In genomic region chr3:23949784-23950183, GRCh38 we compare ENCODE assay signal across 8 cellular contexts. TPM values are rescaled to one million over a fixed set of nuclear protein-coding genes. Genes with fewer than 3 reads are reported as not detected.
DNase-seq lines count a peak whose midpoint lies in the region; TF ChIP-seq lines count a peak whose summit lies in the region.

No MANE protein-coding gene starts in this region.

- H3K36me3 Mint-ChIP-seq in activated naive CD4-positive, alpha-beta T cell treated with anti-CD3 and anti-CD28 coated beads for 36 hours (ENCODE audit: low read depth), result no peaks in the 10 kb centered on the region

- intact Hi-C loops in activated naive CD4-positive, alpha-beta T cell treated with anti-CD3 and anti-CD28 coated beads for 36 hours (cut with micrococcal nuclease), result loop anchor here (1.0 to 5.0 kb wide), 4 partner anchors 10 to 1713 kb away; partner anchors contain the start of gene TOP2B
- intact Hi-C loops in tibial artery (cut with DNase I; ENCODE audit: low total_unique reads), result no loop called here

- TF ChIP-seq CTCF in epithelial cell of proximal tubule (conservative IDR thresholded peaks at IDR 0.05; ENCODE audit: low read depth, low read length) (no peak), tibial artery (IDR thresholded peaks at IDR 0.05) (no peak)

- H3K4me3 ChIP-seq in epithelial cell of proximal tubule (ENCODE audit: low read depth, low read length) (peak overlapping the region; percentile 26), tibial artery (no peak overlapping the region)

- H3K36me3 ChIP-seq in tibial artery, result peaks cover 0 to 3% (median 0%) of the 10 kb centered on the region in 3 donors

- no peaks in the 10 kb centered on the region for H3K27me3 ChIP-seq in tibial artery

- H3K27me3 Mint-ChIP-seq in activated naive CD4-positive, alpha-beta T cell treated with anti-CD3 and anti-CD28 coated beads for 36 hours (ENCODE audit: low read depth), result no peaks in the 10 kb centered on the region

- H3K4me1 ChIP-seq in tibial artery, result peaks cover 0 to 85% (median 61%) of the 10 kb centered on the region in 4 donors

- peak overlapping the region; percentile 77 for H3K27ac Mint-ChIP-seq in activated naive CD4-positive, alpha-beta T cell treated with anti-CD3 and anti-CD28 coated beads for 36 hours

- H3K9me3 Mint-ChIP-seq in activated naive CD4-positive, alpha-beta T cell treated with anti-CD3 and anti-CD28 coated beads for 36 hours, result no peaks in the 10 kb centered on the region

- no peak for DNase-seq in activated naive CD4-positive, alpha-beta T cell treated with anti-CD3 and anti-CD28 coated beads for 36 hours
- DNase-seq in activated naive CD4-positive, alpha-beta T cell (lab: John Stamatoyannopoulos, UW), result no peak
- DNase-seq in HT1080 (ENCODE audit: low read depth), result peak; percentile 35
- DNase-seq in epithelial cell of proximal tubule (ENCODE audit: low read depth), result no peak
- peak in 1 of 2 donors; percentile 43 for DNase-seq in tibial artery
- DNase-seq in dermis blood vessel endothelial cell, result no peak
- no peak for DNase-seq in Kasumi-1 (lab: John Stamatoyannopoulos, UW)
- DNase-seq in hippocampal formation (lab: John Stamatoyannopoulos, UW), result no peak

- peak overlapping the region; percentile 38 to 83 for H3K27ac ChIP-seq in tibial artery

- no peaks in the 10 kb centered on the region for H3K9me3 ChIP-seq in tibial artery

- H3K4me1 Mint-ChIP-seq in activated naive CD4-positive, alpha-beta T cell treated with anti-CD3 and anti-CD28 coated beads for 36 hours (ENCODE audit: low read depth), result peaks cover 60% of the 10 kb centered on the region

- peak overlapping the region; percentile 56 for H3K4me3 Mint-ChIP-seq in activated naive CD4-positive, alpha-beta T cell treated with anti-CD3 and anti-CD28 coated beads for 36 hours

- CTCF ChIA-PET in activated naive CD4-positive, alpha-beta T cell treated with anti-CD3 and anti-CD28 coated beads for 36 hours (lab: Charles Lee), result interaction anchor here (0.9 kb wide), 1 partner anchor 9 kb away, joined by 4 read pairs; no protein-coding TSS in a partner anchor

RNA-seq across cellular contexts. Expression of gene NR1D2, which starts 4.7 kb away (rescaled TPM):
- 1 to 10 TPM; 6.0 to 7.0 TPM for total RNA-seq in activated naive CD4-positive, alpha-beta T cell treated with anti-CD3 and anti-CD28 coated beads for 36 hours
- total RNA-seq in HT1080 (2014; rRNA removed; shearing (Covaris generic)), result 29.6 and 46.4 TPM in 2 replicates
- 31.0 and 44.0 TPM in 2 replicates for polyA plus RNA-seq in HT1080 (2015; cell fraction: cytosol; rRNA removed)
- polyA plus RNA-seq in HT1080 (2015; cell fraction: nucleus; rRNA removed), result 26.8 and 28.7 TPM in 2 replicates
- total RNA-seq in epithelial cell of proximal tubule (5.9 and 6.1 TPM in 2 replicates), dermis blood vessel endothelial cell (46.3 and 50.5 TPM in 2 replicates)

RNA-seq across cellular contexts. Expression of gene RPL15, which starts 32.9 kb away (rescaled TPM):
- 1,000 to 10,000 TPM; 2,861 to 2,959 TPM for total RNA-seq in activated naive CD4-positive, alpha-beta T cell treated with anti-CD3 and anti-CD28 coated beads for 36 hours
- 2,510 and 2,511 TPM in 2 replicates for total RNA-seq in HT1080 (2014; rRNA removed; shearing (Covaris generic))
- polyA plus RNA-seq in HT1080 (2015; cell fraction: cytosol; rRNA removed), result 2,575 and 4,354 TPM in 2 replicates
- 1,618 and 1,721 TPM in 2 replicates for polyA plus RNA-seq in HT1080 (2015; cell fraction: nucleus; rRNA removed)
- total RNA-seq in epithelial cell of proximal tubule, result 1,941 and 2,849 TPM in 2 replicates
- 1,782 and 3,418 TPM in 2 replicates for total RNA-seq in dermis blood vessel endothelial cell

RNA-seq across cellular contexts. Expression of gene NKIRAS1, which starts 33.0 kb away (rescaled TPM):
- total RNA-seq in activated naive CD4-positive, alpha-beta T cell treated with anti-CD3 and anti-CD28 coated beads for 36 hours, result 1 to 10 TPM; 2.4 to 3.1 TPM
- total RNA-seq in HT1080 (2014; rRNA removed; shearing (Covaris generic)), result 24.1 and 25.0 TPM in 2 replicates
- 19.0 and 20.3 TPM in 2 replicates for polyA plus RNA-seq in HT1080 (2015; cell fraction: cytosol; rRNA removed)
- polyA plus RNA-seq in HT1080 (2015; cell fraction: nucleus; rRNA removed), result 19.1 and 19.4 TPM in 2 replicates
- 5.9 and 6.7 TPM in 2 replicates for total RNA-seq in epithelial cell of proximal tubule
- total RNA-seq in dermis blood vessel endothelial cell, result 6.0 and 6.8 TPM in 2 replicates
